Comparison of ENCODE assay signal across 12 cellular contexts in genomic region chr2:217947341-217948316, GRCh38. TPM values are rescaled to one million over a fixed set of nuclear protein-coding genes. Genes with fewer than 3 reads are reported as not detected.
DNase-seq lines count a peak whose midpoint lies in the region; ATAC-seq and TF ChIP-seq lines count a peak whose summit lies in the region.
"Had no signal": no experiment of that assay in that cellular context is flagged by ENCODE, and none has a peak within 500 bp of the region (broad histone marks: within the 10 kb centered on the region; RNA-seq: fewer than 3 reads in every experiment).

No MANE protein-coding gene starts in this region.

- H3K36me3 ChIP-seq in ascending aorta: peaks cover 0 to 4% of the 10 kb centered on the region in 2 donors
- H3K36me3 ChIP-seq: adrenal gland had no signal

- H3K27me3 Mint-ChIP-seq in activated CD8-positive, alpha-beta memory T cell treated with anti-CD3 and anti-CD28 coated beads, Interleukin-2, amount 10 ng/mL, durations not matched to agents 7 days and 5 days: peaks cover 30% of the 10 kb centered on the region

- H3K9me3 ChIP-seq in ascending aorta: no peaks in the 10 kb centered on the region
- H3K9me3 ChIP-seq: adrenal gland, psoas muscle had no signal

- no peak overlapping the region for H3K4me3 Mint-ChIP-seq in activated CD8-positive, alpha-beta memory T cell treated with anti-CD3 and anti-CD28 coated beads, Interleukin-2, amount 10 ng/mL, durations not matched to agents 7 days and 5 days

- CTCF ChIA-PET in activated CD8-positive, alpha-beta memory T cell treated with anti-CD3 and anti-CD28 coated beads, Interleukin-2, amount 10 ng/mL, durations not matched to agents 7 days and 5 days (lab: Charles Lee): interaction anchor here (1.3 kb wide), 1 partner anchor 40 kb away, joined by 3 read pairs; no protein-coding TSS in a partner anchor

- no peaks in the 10 kb centered on the region for H3K27me3 ChIP-seq in ascending aorta
- H3K27me3 ChIP-seq: adrenal gland had no signal

- DNase-seq in activated effector memory CD4-positive, alpha-beta T cell treated with anti-CD3 and anti-CD28 coated beads, Interleukin-2, amount 50 U/mL, for 16 hours: peak; percentile 41
- no peak for DNase-seq in activated effector memory CD4-positive, alpha-beta T cell treated with Interleukin-2 at 50 U/mL for 16 hours
- DNase-seq in ascending aorta (ENCODE audit: low spot score in 2 of 2) (peak in 1 of 2 donors; percentile 52), left kidney (ENCODE audit: low read depth, low spot score) (peak; percentile 74), KG1 (lab: John Stamatoyannopoulos, UW) (no peak)
- DNase-seq in activated CD8-positive, alpha-beta memory T cell treated with anti-CD3 and anti-CD28 coated beads, Interleukin-2, amount 10 ng/mL, durations not matched to agents 7 days and 5 days: no peak
- DNase-seq: GDM1, NCI-H446 treated with DMSO at 0.1 percent for 48 hours, psoas muscle had no signal

- no peaks in the 10 kb centered on the region for H3K36me3 Mint-ChIP-seq in activated CD8-positive, alpha-beta memory T cell treated with anti-CD3 and anti-CD28 coated beads, Interleukin-2, amount 10 ng/mL, durations not matched to agents 7 days and 5 days

- peak overlapping the region; percentile 62 to 92 for H3K27ac ChIP-seq in ascending aorta
- peak overlapping the region; percentile 53 for H3K27ac ChIP-seq in temporal lobe (ENCODE audit: low read depth, low read length)
- H3K27ac ChIP-seq: psoas muscle had no signal

- intact Hi-C loops in ascending aorta (cut with DNase I): loop anchor here (5.0 kb wide), 1 partner anchor 85 kb away; no protein-coding TSS in a partner anchor

- no peak for TF ChIP-seq CTCF in ascending aorta (IDR thresholded peaks at IDR 0.05)

- H3K4me1 Mint-ChIP-seq in activated CD8-positive, alpha-beta memory T cell treated with anti-CD3 and anti-CD28 coated beads, Interleukin-2, amount 10 ng/mL, durations not matched to agents 7 days and 5 days: peaks cover 18% of the 10 kb centered on the region

- no peak overlapping the region for H3K27ac Mint-ChIP-seq in activated CD8-positive, alpha-beta memory T cell treated with anti-CD3 and anti-CD28 coated beads, Interleukin-2, amount 10 ng/mL, durations not matched to agents 7 days and 5 days

- no peaks in the 10 kb centered on the region for H3K9me3 Mint-ChIP-seq in activated CD8-positive, alpha-beta memory T cell treated with anti-CD3 and anti-CD28 coated beads, Interleukin-2, amount 10 ng/mL, durations not matched to agents 7 days and 5 days (ENCODE audit: low read depth)

- ATAC-seq in HG03280 (IDR thresholded peaks at IDR 0.05; ENCODE audit: unreplicated experiment): no peak
- no peak for ATAC-seq in activated CD8-positive, alpha-beta memory T cell treated with anti-CD3 and anti-CD28 coated beads, Interleukin-2, amount 10 ng/mL, durations not matched to agents 7 days and 5 days
- ATAC-seq: psoas muscle had no signal

- H3K4me3 ChIP-seq in ascending aorta: no peak overlapping the region
- H3K4me3 ChIP-seq: adrenal gland, psoas muscle had no signal

- H3K4me1 ChIP-seq in ascending aorta: peaks cover 11 to 67% of the 10 kb centered on the region in 2 donors

RNA-seq across cellular contexts. Expression of gene TNS1, which starts 55.2 kb away (rescaled TPM):
- total RNA-seq in ascending aorta (1,334 TPM), temporal lobe (7.1 TPM)
- 1 to 10 TPM; 1.4 to 4.4 TPM for total RNA-seq in activated CD8-positive, alpha-beta memory T cell treated with anti-CD3 and anti-CD28 coated beads, Interleukin-2, amount 10 ng/mL, durations not matched to agents 7 days and 5 days

Comparison
In these comparisons a context has a peak if more than half of its experiments do, and no peak if none do; other contexts are left out.
1. DNase-seq: peak in activated effector memory CD4-positive, alpha-beta T cell treated with anti-CD3 and anti-CD28 coated beads, Interleukin-2, amount 50 U/mL, for 16 hours (single experiment) and left kidney (single experiment); none in activated effector memory CD4-positive, alpha-beta T cell treated with Interleukin-2 at 50 U/mL for 16 hours (single experiment), KG1 (single experiment) and activated CD8-positive, alpha-beta memory T cell treated with anti-CD3 and anti-CD28 coated beads, Interleukin-2, amount 10 ng/mL, durations not matched to agents 7 days and 5 days (single experiment).
2. RNA of gene TNS1, which starts 55.2 kb away (total RNA-seq): 1,334 TPM in ascending aorta (single experiment); 7.1 TPM in temporal lobe (single experiment) and 1.4 to 4.4 TPM in activated CD8-positive, alpha-beta memory T cell treated with anti-CD3 and anti-CD28 coated beads, Interleukin-2, amount 10 ng/mL, durations not matched to agents 7 days and 5 days; every median in the first group is over 100 times any median in the second.